Comparison of ENCODE assay signal across 25 cellular contexts in the genomic region with DNA sequence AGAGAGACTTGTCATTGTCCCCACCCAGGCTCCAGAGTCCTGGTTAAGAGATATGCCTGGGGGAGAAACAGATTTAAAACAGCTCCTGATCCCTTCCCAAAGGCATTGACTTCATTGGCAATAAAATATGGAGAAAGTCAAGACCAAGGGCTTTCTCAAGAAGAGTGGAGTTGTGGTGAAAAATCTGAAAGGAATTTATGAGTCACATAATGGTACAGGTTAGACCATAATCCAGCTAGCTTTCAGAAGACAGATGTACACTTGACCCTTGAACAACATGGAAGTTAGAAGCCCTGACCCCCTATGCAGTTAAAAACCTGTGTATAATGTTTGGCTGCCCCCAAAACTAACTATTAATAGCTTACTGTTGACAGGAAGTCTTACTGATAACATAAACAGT.
"Had no signal": no experiment of that assay in that cellular context is flagged by ENCODE, and none has a peak within 500 bp of the region (broad histone marks: within the 10 kb centered on the region; RNA-seq: fewer than 3 reads in every experiment).

No MANE protein-coding gene starts in this region.

- H3K9me3 ChIP-seq: lower lobe of right lung, neutrophil, prostate gland, right atrium auricular region, suprapubic skin, vagina had no signal

- ATAC-seq: lower lobe of right lung; natural killer cell; sciatic nerve; stimulated activated naive CD8-positive, alpha-beta T cell treated with anti-CD3 and anti-CD28 coated beads, Interleukin-15, amount 100 ng/mL, for 72 hours had no signal

- H3K4me3 ChIP-seq: esophagus muscularis mucosa, heart right ventricle, lower lobe of right lung, prostate gland, right atrium auricular region, smooth muscle cell, suprapubic skin, vagina had no signal

- H3K4me2 ChIP-seq: smooth muscle cell had no signal

- H3K27me3 ChIP-seq: esophagus muscularis mucosa, heart right ventricle, neutrophil, right atrium auricular region, suprapubic skin, vagina had no signal

- H3K36me3 ChIP-seq: esophagus muscularis mucosa, heart right ventricle, lower lobe of right lung, neutrophil, prostate gland, right atrium auricular region, suprapubic skin, vagina had no signal

- H3K4me1 ChIP-seq: esophagus muscularis mucosa, heart right ventricle, lower lobe of right lung, prostate gland, right atrium auricular region, suprapubic skin, vagina had no signal

- H3K27ac ChIP-seq: esophagus muscularis mucosa, heart right ventricle, lower lobe of right lung, neutrophil, prostate gland, right atrium auricular region, suprapubic skin, vagina had no signal

- DNase-seq: effector CD8-positive, alpha-beta T cell; endodermal cell; foreskin melanocyte; glutamatergic neuron; heart right ventricle; hippocampal formation; islet precursor cell; kidney glomerular epithelial cell; left ventricle myocardium superior; lower lobe of right lung; natural killer cell; stimulated activated CD4-positive, alpha-beta T cell treated with anti-CD3 and anti-CD28 coated beads, Interleukin-12 subunit alpha, Interleukin-12 subunit beta, amount 100 ng/mL, for 4 hours; stimulated activated CD4-positive, alpha-beta T cell treated with anti-CD3 and anti-CD28 coated beads, Interleukin-1b, Interleukin-23, amount 100 ng/mL, for 48 hours; stimulated activated CD4-positive, alpha-beta T cell treated with anti-CD3 and anti-CD28 coated beads, Interleukin-4, amount 100 ng/mL, for 1 hour; stimulated activated CD8-positive, alpha-beta memory T cell treated with anti-CD3 and anti-CD28 coated beads, Interleukin-4, amount 100 ng/mL, for 48 hours; stimulated activated naive CD4-positive, alpha-beta T cell; stimulated activated naive CD8-positive, alpha-beta T cell treated with anti-CD3 and anti-CD28 coated beads, Interleukin-15, amount 100 ng/mL, for 72 hours had no signal
